Comparison of ENCODE assay signal across 8 cellular contexts in genomic region chr10:102869290-102870198, GRCh38. TPM values are rescaled to one million over a fixed set of nuclear protein-coding genes. Genes with fewer than 3 reads are reported as not detected.
DNase-seq lines count a peak whose midpoint lies in the region; ATAC-seq and TF ChIP-seq lines count a peak whose summit lies in the region.

Gene AS3MT (plus strand): TSS chr10:102869470. CDS start chr10:102869593, 123 bp downstream.

- H3K18ac ChIP-seq in IMR-90 (ENCODE audit: low read depth, low read length) (peak within 1 kb of the TSS; percentile 13; the same call in 1 of the 2 replicates), trophoblast cell (ENCODE audit: low read length) (peak within 1 kb of the TSS; percentile 48)

- H2BK12ac ChIP-seq in trophoblast cell (ENCODE audit: low read length), result no peak within 1 kb of the TSS

- peak within 1 kb of the TSS; percentile 49 for H4K5ac ChIP-seq in IMR-90 (ENCODE audit: low read depth, low read length)

- TF ChIP-seq CTCF in IMR-90 (conservative IDR thresholded peaks at IDR 0.05; ENCODE audit: low read depth, low read length), result no peak
- no peak for TF ChIP-seq CTCF in cardiac muscle cell (IDR thresholded peaks at IDR 0.05; ENCODE audit: low read depth, low read length)

- H4K12ac ChIP-seq in trophoblast cell (ENCODE audit: low read depth, low read length), result peak within 1 kb of the TSS; percentile 9

- intact Hi-C loops in IMR-90 (cut with micrococcal nuclease), result no loop called here

- H3K9me3 ChIP-seq in IMR-90 (ENCODE audit: control insufficient read depth, insufficient read depth, low read length), result no peaks in the 10 kb centered on the region
- H3K9me3 ChIP-seq in cardiac muscle cell (ENCODE audit: low read depth), result no peaks in the 10 kb centered on the region
- H3K9me3 ChIP-seq in trophoblast cell (ENCODE audit: insufficient read depth, low read depth, low read length), result no peaks in the 10 kb centered on the region

- H3K9ac ChIP-seq in IMR-90 (ENCODE audit: low read depth, low read length) (peak within 1 kb of the TSS; percentile 75), trophoblast cell (ENCODE audit: low read length) (no peak within 1 kb of the TSS)

- in situ Hi-C loops in IMR-90 (cut with MboI; ENCODE audit: low sequenced_read_pairs), result no loop called here

- H4K8ac ChIP-seq in IMR-90 (ENCODE audit: low read depth in 2 of 2, low read length in 2 of 2) (peak within 1 kb of the TSS; percentile 81 to 94), trophoblast cell (ENCODE audit: low read depth, low read length) (peak within 1 kb of the TSS; percentile 81)

- TF ChIP-seq POLR2A in IMR-90 (IDR thresholded peaks at IDR 0.05; ENCODE audit: low read depth, low read length), result no peak

- H4K91ac ChIP-seq in IMR-90 (ENCODE audit: insufficient read depth, low read depth, low read length) (peak within 1 kb of the TSS; percentile 63; the same call in 1 of the 2 replicates), trophoblast cell (ENCODE audit: low read depth, low read length) (peak within 1 kb of the TSS; percentile 44)

- POLR2A ChIA-PET in IMR-90 (lab: Charles Lee; ENCODE audit: unreplicated experiment), result no interaction called here

- H3K56ac ChIP-seq in IMR-90 (ENCODE audit: extremely low read depth, insufficient read depth, low read length), result peak within 1 kb of the TSS; percentile 56; the same call in 1 of the 2 replicates

- peak within 1 kb of the TSS; percentile 83 for H2AK9ac ChIP-seq in IMR-90 (replicated peaks; ENCODE audit: low read depth, low read length, poor library complexity)

- H3K27me3 ChIP-seq in IMR-90 (ENCODE audit: control insufficient read depth, insufficient read depth, low read length) (no peaks in the 10 kb centered on the region), cardiac muscle cell (no peaks in the 10 kb centered on the region), trophoblast cell (ENCODE audit: insufficient read depth, low read length) (no peaks in the 10 kb centered on the region)

- H2BK5ac ChIP-seq in IMR-90 (ENCODE audit: low read depth, low read length, poor library complexity, severe bottlenecking) (no peak within 1 kb of the TSS), trophoblast cell (ENCODE audit: low read depth, low read length, poor library complexity) (no peak within 1 kb of the TSS)

- BruUV-seq in IMR-90 (replicated peaks; lab: Mats Ljungman, UMichigan), result no TSS peak

- H4K20me1 ChIP-seq in IMR-90 (ENCODE audit: insufficient read depth, low read length), result no peaks in the 10 kb centered on the region

- H2BK120ac ChIP-seq in IMR-90 (ENCODE audit: low read depth, low read length) (peak within 1 kb of the TSS; percentile 11; the same call in 1 of the 2 replicates), trophoblast cell (ENCODE audit: insufficient read depth, low read length, poor library complexity) (peak within 1 kb of the TSS; percentile 31)

- CTCF ChIA-PET in IMR-90 (lab: Yijun Ruan, JAX), result no interaction called here

- H3K4ac ChIP-seq in IMR-90 (ENCODE audit: low read depth, low read length), result peak within 1 kb of the TSS; percentile 49
- H3K4ac ChIP-seq in trophoblast cell (ENCODE audit: low read depth, low read length), result peak within 1 kb of the TSS; percentile 7

- peaks cover 9% of the 10 kb centered on the region for H3K4me1 Mint-ChIP-seq in activated T-cell treated with anti-CD3 and anti-CD28 coated beads, Interleukin-2, amount 50 U/mL, for 4 hours (ENCODE audit: low read depth)

- H3K79me2 ChIP-seq in trophoblast cell (ENCODE audit: control insufficient read depth, insufficient read depth, low read length, poor library complexity), result peaks cover 2% of the 10 kb centered on the region

- H3K23ac ChIP-seq in IMR-90 (ENCODE audit: low read depth, low read length), result 0 out of 2 replicates have a peak within 1 kb of the TSS, but pooled peaks have one; percentile 29
- H3K23ac ChIP-seq in trophoblast cell (ENCODE audit: low read length), result no peak within 1 kb of the TSS

- H2AK5ac ChIP-seq in IMR-90 (ENCODE audit: low read depth, low read length), result no peak within 1 kb of the TSS
- H2AK5ac ChIP-seq in trophoblast cell (ENCODE audit: low read length), result no peak within 1 kb of the TSS

- DNase-seq in COR-L47 (lab: John Stamatoyannopoulos, UW) (peak; percentile 7), IMR-90 (no peak), cardiac muscle cell (ENCODE audit: low read depth in 1 of 2, low spot score in 1 of 2) (peak; percentile 25 to 82), trophoblast cell (peak; percentile 10 to 51), NCI-H1048 (lab: John Stamatoyannopoulos, UW) (no peak)
- DNase-seq in activated T-cell treated with anti-CD3 and anti-CD28 coated beads, Interleukin-2, amount 50 U/mL, for 4 hours, result no peak
- DNase-seq in stimulated activated naive CD4-positive, alpha-beta T cell treated with Interleukin-2 at 50 U/mL for 16 hours (lab: John Stamatoyannopoulos, UW), result no peak

- 0 out of 2 replicates have a peak, but pooled peaks cover 8% of the 10 kb centered on the region for H3K9me1 ChIP-seq in IMR-90 (ENCODE audit: insufficient read depth, low read length)

- H3K79me1 ChIP-seq in IMR-90 (ENCODE audit: low read depth in 1 of 2, low read length in 2 of 2) (peaks cover 0 to 8% of the 10 kb centered on the region in 2 experiments; a peak in 1 of 4 replicates), trophoblast cell (ENCODE audit: low read length) (peaks cover 5% of the 10 kb centered on the region)

- H3K27ac ChIP-seq in IMR-90 (ENCODE audit: insufficient read depth, low read length) (peak within 1 kb of the TSS; percentile 46), cardiac muscle cell (peak within 1 kb of the TSS; percentile 44), trophoblast cell (ENCODE audit: low read depth, low read length) (no peak within 1 kb of the TSS)

- H2BK20ac ChIP-seq in IMR-90 (ENCODE audit: low read depth, low read length), result no peak within 1 kb of the TSS

- no peak within 1 kb of the TSS for H2BK15ac ChIP-seq in IMR-90 (ENCODE audit: low read depth, low read length)

- ATAC-seq in IMR-90 (ENCODE audit: low read depth), result peak; percentile 95
- peak; percentile 78 to 80 for ATAC-seq in activated T-cell treated with anti-CD3 and anti-CD28 coated beads, Interleukin-2, amount 50 U/mL, for 4 hours
- ATAC-seq in HG03469 (IDR thresholded peaks at IDR 0.05; ENCODE audit: unreplicated experiment), result no peak

- H3K4me2 ChIP-seq in IMR-90 (ENCODE audit: low read depth, low read length), result peak within 1 kb of the TSS; percentile 95
- peak within 1 kb of the TSS; percentile 73 for H3K4me2 ChIP-seq in trophoblast cell (ENCODE audit: low read length)

- peak within 1 kb of the TSS; percentile 31 for H3K4me3 Mint-ChIP-seq in activated T-cell treated with anti-CD3 and anti-CD28 coated beads, Interleukin-2, amount 50 U/mL, for 4 hours

- peaks cover 5% of the 10 kb centered on the region for H3K4me1 ChIP-seq in IMR-90 (ENCODE audit: control insufficient read depth, insufficient read depth, low read length)
- no peaks in the 10 kb centered on the region for H3K4me1 ChIP-seq in cardiac muscle cell (ENCODE audit: low read depth)
- peaks cover 5% of the 10 kb centered on the region in 2 experiments for H3K4me1 ChIP-seq in trophoblast cell (ENCODE audit: control insufficient read depth in 1 of 2, insufficient read depth in 2 of 2, low read length in 2 of 2)

- H2AFZ ChIP-seq in IMR-90 (replicated peaks; ENCODE audit: low read length, poor library complexity), result peak within 1 kb of the TSS; percentile 93
- peak within 1 kb of the TSS; percentile 73 for H2AFZ ChIP-seq in trophoblast cell (ENCODE audit: insufficient read depth, low read length, poor library complexity)

- peaks cover 25% of the 10 kb centered on the region for H3K27me3 Mint-ChIP-seq in activated T-cell treated with anti-CD3 and anti-CD28 coated beads, Interleukin-2, amount 50 U/mL, for 4 hours (ENCODE audit: low read depth)

- H3K14ac ChIP-seq in IMR-90 (replicated peaks; ENCODE audit: low read depth, low read length), result peak within 1 kb of the TSS; percentile 53
- peak within 1 kb of the TSS; percentile 16 for H3K14ac ChIP-seq in trophoblast cell (ENCODE audit: low read length)

- dilution Hi-C loops in IMR-90 (cut with HindIII; ENCODE audit: low sequenced_read_pairs, unreplicated experiment), result no loop called here

- no peaks in the 10 kb centered on the region for H3K9me3 Mint-ChIP-seq in activated T-cell treated with anti-CD3 and anti-CD28 coated beads, Interleukin-2, amount 50 U/mL, for 4 hours

- H3K36me3 ChIP-seq in IMR-90 (ENCODE audit: control insufficient read depth, insufficient read depth, low read length) (no peaks in the 10 kb centered on the region), cardiac muscle cell (no peaks in the 10 kb centered on the region), trophoblast cell (ENCODE audit: control insufficient read depth in 1 of 2, insufficient read depth in 2 of 2, low read length in 2 of 2) (no peaks in the 10 kb centered on the region)

- H3K4me3 ChIP-seq in IMR-90 (ENCODE audit: insufficient read depth, low read depth, low read length), result peak within 1 kb of the TSS; percentile 55
- peak within 1 kb of the TSS; percentile 36 for H3K4me3 ChIP-seq in cardiac muscle cell
- H3K4me3 ChIP-seq in trophoblast cell (ENCODE audit: low read depth, low read length), result peak within 1 kb of the TSS; percentile 51

- 8% methylated on average over 17 of the region's 62 CpGs; no CpG with 5 or more reads in 1 of the 2 experiments for WGBS in IMR-90 (ENCODE audit: extremely low coverage in 2 of 2, insufficient read length in 1 of 2), 2 experiments
- WGBS in trophoblast cell (ENCODE audit: extremely low coverage, insufficient coverage, insufficient read length), result no CpG with 5 or more reads among the region's 62 CpGs

- TF ChIP-seq RAD21 in IMR-90 (IDR thresholded peaks at IDR 0.05; ENCODE audit: low read length), result no peak

- H3K36me3 Mint-ChIP-seq in activated T-cell treated with anti-CD3 and anti-CD28 coated beads, Interleukin-2, amount 50 U/mL, for 4 hours (ENCODE audit: insufficient read depth), result peaks cover 10% of the 10 kb centered on the region

TF ChIP-seq in IMR-90, 13 proteins besides CTCF, POLR2A, EP300 and RAD21 (continues in another document):
- TF ChIP-seq USF2 (IDR thresholded peaks at IDR 0.05; ENCODE audit: low read depth, low read length) (no peak), CHD1 (IDR thresholded peaks at IDR 0.05; ENCODE audit: low read depth, low read length) (no peak), RFX5 (IDR thresholded peaks at IDR 0.05; ENCODE audit: low read depth, low read length) (no peak)

RNA-seq across cellular contexts. Expression of gene AS3MT, which starts in this region (rescaled TPM):
- total RNA-seq in IMR-90 (2012; rRNA removed), result 3.6 and 7.5 TPM in 2 replicates
- 2.1 and 2.7 TPM in 2 replicates for polyA plus RNA-seq in IMR-90 (2012; rRNA removed)
- polyA plus RNA-seq in IMR-90 (2012; cell fraction: cytosol; rRNA removed), result 1.5 and 1.6 TPM in 2 replicates
- polyA plus RNA-seq in IMR-90 (2012; cell fraction: nucleus; rRNA removed; ENCODE audit: low replicate concordance), result 0.78 and 4.2 TPM in 2 replicates
- under 1 TPM; 0.18 to 0.22 (median 0.18) TPM for total RNA-seq in activated T-cell treated with anti-CD3 and anti-CD28 coated beads, Interleukin-2, amount 50 U/mL, for 4 hours
- total RNA-seq in cardiac muscle cell, result 11.4 and 16.2 TPM in 2 replicates
- 6.6 and 7.0 TPM in 2 replicates for polyA plus RNA-seq in cardiac muscle cell
- 5.2 and 5.6 TPM in 2 replicates for polyA plus RNA-seq in trophoblast cell (2013)

Comparison
In these comparisons a context has a peak if more than half of its experiments do, and no peak if none do; other contexts are left out.
1. Peak in ATAC-seq in activated T-cell treated with anti-CD3 and anti-CD28 coated beads, Interleukin-2, amount 50 U/mL, for 4 hours; RNA of the gene not detected or under 1 TPM.
2. DNase-seq: peak in COR-L47 (single experiment), cardiac muscle cell (2 of 2) and trophoblast cell (2 of 2); none in IMR-90 (single experiment), activated T-cell treated with anti-CD3 and anti-CD28 coated beads, Interleukin-2, amount 50 U/mL, for 4 hours (single experiment), stimulated activated naive CD4-positive, alpha-beta T cell treated with Interleukin-2 at 50 U/mL for 16 hours (single experiment) and NCI-H1048 (single experiment).
3. Peak in every context shown above with its lines, with median percentiles within 50 percentile points of each other: H3K4me3 ChIP-seq.